In genomic region chr11:36289226-36289852, GRCh38 we compare ENCODE assay signal across 8 cellular contexts. TPM values are rescaled to one million over a fixed set of nuclear protein-coding genes. Genes with fewer than 3 reads are reported as not detected.
DNase-seq lines count a peak whose midpoint lies in the region; ATAC-seq, FAIRE-seq and TF ChIP-seq lines count a peak whose summit lies in the region.

Gene COMMD9 (minus strand): TSS chr11:36289424. CDS start chr11:36289412, 12 bp downstream.

- H3K36me3 ChIP-seq in HepG2 (replicated peaks in 1 of 2; ENCODE audit: control insufficient read depth in 1 of 2, insufficient read depth in 2 of 2, low read length in 2 of 2), result no peaks in the 10 kb centered on the region

- H3K9me3 ChIP-seq in HepG2 (ENCODE audit: low read length), result no peaks in the 10 kb centered on the region

- TF ChIP-seq EP300 in HepG2 (IDR thresholded peaks at IDR 0.05; ENCODE audit: low read depth in 2 of 2, low read length in 2 of 2) (no peak; a peak in 1 of 4 replicates), HepG2 (CRISPR knock-in tag; IDR thresholded peaks at IDR 0.05; ENCODE audit: borderline replicate concordance) (no peak)

- ATAC-seq in GM19395 (IDR thresholded peaks at IDR 0.05; ENCODE audit: unreplicated experiment) (peak; percentile 97), HG03565 (IDR thresholded peaks at IDR 0.05; ENCODE audit: unreplicated experiment) (peak; percentile 98), HepG2 (peak; percentile 99)

- peak within 1 kb of the TSS; percentile 67 to 90 (median 90) for H3K4me3 ChIP-seq in HepG2 (replicated peaks in 1 of 3; ENCODE audit: insufficient read depth in 1 of 3, low read depth in 2 of 3, low read length in 3 of 3)

- peaks cover 11% of the 10 kb centered on the region; the same call in 1 of the 2 replicates for H3K4me1 ChIP-seq in HepG2 (ENCODE audit: insufficient read depth, low read length)

- WGBS in HepG2 (ENCODE audit: low lambda C conversion rate), result under 1% methylated on average over 17 of the region's 31 CpGs

- TF ChIP-seq POLR2A in HepG2 (IDR thresholded peaks at IDR 0.05; ENCODE audit: insufficient read depth in 1 of 2, low read depth in 2 of 2, low read length in 2 of 2), result peak; percentile 73 to 88

- peaks cover 9% of the 10 kb centered on the region for H3K79me2 ChIP-seq in HepG2 (ENCODE audit: insufficient read depth, low read length)

- DNase-seq in NCI-H774 (lab: John Stamatoyannopoulos, UW) (peak; percentile 92), dermis microvascular lymphatic vessel endothelial cell (ENCODE audit: low read depth in 2 of 2) (peak; percentile 79 to 91), HepG2 (ENCODE audit: low spot score) (peak; percentile 88)
- peak; percentile 94 to 96 for DNase-seq in activated CD4-positive, alpha-beta T cell treated with anti-CD3 and anti-CD28 coated beads, Interleukin-2, amount 50 U/mL, for 48 hours
- peak; percentile 93 for DNase-seq in stimulated activated CD4-positive, alpha-beta T cell treated with anti-CD3 and anti-CD28 coated beads, Interleukin-4, amount 100 ng/mL, for 1 hour

- H3K27me3 ChIP-seq in HepG2 (ENCODE audit: control insufficient read depth in 1 of 2, insufficient read depth in 2 of 2, low read length in 2 of 2), result peaks cover 0 to 15% of the 10 kb centered on the region in 2 experiments; a peak in 4 of 5 replicates

- intact Hi-C loops in HepG2 (cut with micrococcal nuclease; ENCODE audit: unreplicated experiment), result no loop called here

- POLR2A ChIA-PET in HepG2 (lab: Yijun Ruan, JAX), result no interaction called here

- peak; percentile 88 for FAIRE-seq in HepG2 (lab: Jason Lieb, UNC)

- no peak for TF ChIP-seq RAD21 in HepG2 (CRISPR knock-in tag; IDR thresholded peaks at IDR 0.05)

- BruUV-seq in HepG2 (replicated peaks; lab: Mats Ljungman, UMichigan), result no TSS peak

- peak within 1 kb of the TSS; percentile 93 for H3K4me2 ChIP-seq in HepG2 (ENCODE audit: low read depth, low read length)

- TF ChIP-seq CTCF in C4-2B (conservative IDR thresholded peaks at IDR 0.05) (no peak), HepG2 (CRISPR knock-in tag; IDR thresholded peaks at IDR 0.05) (no peak)

- no peaks in the 10 kb centered on the region; the same call in 1 of the 2 replicates for H4K20me1 ChIP-seq in HepG2 (ENCODE audit: insufficient read depth, low read length)

- peak within 1 kb of the TSS; percentile 79 for H3K9ac ChIP-seq in HepG2 (ENCODE audit: insufficient read depth, low read depth, low read length)

- in situ Hi-C loops in HepG2 (cut with HindIII; ENCODE audit: extremely low pct_ligation_motif_present, low pct_unique_long_range_greater_than_20kb), result no loop called here

- CTCF ChIA-PET in HepG2 (lab: Yijun Ruan, JAX; ENCODE audit: low intra/inter-chr PET ratio, low total read pairs), result no interaction called here

- H2AFZ ChIP-seq in HepG2 (ENCODE audit: low read length), result peak within 1 kb of the TSS; percentile 94

- H3K27ac ChIP-seq in C4-2B, result peak within 1 kb of the TSS; percentile 32
- peak within 1 kb of the TSS; percentile 55 for H3K27ac ChIP-seq in HepG2 (ENCODE audit: extremely low read length, insufficient read depth, low read length)

TF ChIP-seq in HepG2, 621 proteins besides CTCF, POLR2A, EP300 and RAD21 (continues in another document):
- TF ChIP-seq ZBTB37 (CRISPR knock-in tag; IDR thresholded peaks at IDR 0.05), result no peak
- peak; percentile 94 for TF ChIP-seq YEATS2 (CRISPR knock-in tag; IDR thresholded peaks at IDR 0.05; ENCODE audit: borderline replicate concordance)
- TF ChIP-seq ZKSCAN1 (IDR thresholded peaks at IDR 0.05; ENCODE audit: low read length), result 0 out of 2 replicates have a peak, but pooled peaks have one; percentile 26
- TF ChIP-seq PCBP1 (IDR thresholded peaks at IDR 0.05; ENCODE audit: borderline replicate concordance, low read depth, low read length), result 0 out of 2 replicates have a peak, but pooled peaks have one; percentile 57
- no peak for TF ChIP-seq SP1 (IDR thresholded peaks at IDR 0.05)
- TF ChIP-seq SP1 (CRISPR knock-in tag; IDR thresholded peaks at IDR 0.05), result peak; percentile 62; the same call in 1 of the 2 replicates
- peak; percentile 94 for TF ChIP-seq HDAC2 (CRISPR knock-in tag; IDR thresholded peaks at IDR 0.05)
- no peak for TF ChIP-seq NFE2 (CRISPR knock-in tag; IDR thresholded peaks at IDR 0.05)
- TF ChIP-seq MED13 (CRISPR knock-in tag; IDR thresholded peaks at IDR 0.05), result no peak
- TF ChIP-seq ZBTB4 (CRISPR knock-in tag; IDR thresholded peaks at IDR 0.05; ENCODE audit: borderline replicate concordance), result 0 out of 2 replicates have a peak, but pooled peaks have one; percentile 28
- TF ChIP-seq RXRB (CRISPR knock-in tag; IDR thresholded peaks at IDR 0.05; ENCODE audit: borderline replicate concordance), result peak; percentile 61
- TF ChIP-seq PHF20 (CRISPR knock-in tag; IDR thresholded peaks at IDR 0.05), result peak; percentile 100
- TF ChIP-seq ZNF567 (CRISPR knock-in tag; IDR thresholded peaks at IDR 0.05; ENCODE audit: borderline replicate concordance), result no peak
- no peak for TF ChIP-seq MLLT10 (CRISPR knock-in tag; IDR thresholded peaks at IDR 0.05)
- TF ChIP-seq ZNF383 (CRISPR knock-in tag; IDR thresholded peaks at IDR 0.05; ENCODE audit: borderline replicate concordance), result no peak

RNA-seq across cellular contexts. Expression of gene COMMD9, which starts in this region (rescaled TPM):
- total RNA-seq in dermis microvascular lymphatic vessel endothelial cell (12.8 and 34.6 TPM in 2 replicates), HepG2 (2016; rRNA removed; fragmentation: Illumina TruSeq; extraction: Trizol) (76.7 and 103 TPM in 2 replicates)
- 20.2 and 31.5 TPM in 2 replicates for total RNA-seq in HepG2 (2016; cell fraction: cytosol; rRNA removed; fragmentation: Illumina TruSeq; extraction: Trizol; ENCODE audit: low read depth)
- 74.2 and 108 TPM in 2 replicates for total RNA-seq in HepG2 (2016; cell fraction: insoluble cytoplasmic fraction; rRNA removed; fragmentation: Illumina TruSeq; extraction: Trizol)
- 50.6 and 58.1 TPM in 2 replicates for total RNA-seq in HepG2 (2016; cell fraction: membrane; rRNA removed; fragmentation: Illumina TruSeq; extraction: Trizol)
- total RNA-seq in HepG2 (2016; cell fraction: nucleus; rRNA removed; fragmentation: Illumina TruSeq; extraction: Trizol), result 31.5 and 37.0 TPM in 2 replicates
- 43.6 and 47.3 TPM in 2 replicates for polyA plus RNA-seq in HepG2 (2011; rRNA removed)
- polyA plus RNA-seq in HepG2 (2011; cell fraction: cytosol; rRNA removed), result 31.6 and 41.1 TPM in 2 replicates
- 34.3 and 38.0 TPM in 2 replicates for polyA plus RNA-seq in HepG2 (2011; cell fraction: nucleus; rRNA removed)
- polyA plus RNA-seq in HepG2 (2012), result 21.2 and 32.0 TPM in 2 replicates
- polyA plus RNA-seq in HepG2 (2016; cell fraction: cytosol; fragmentation: Illumina TruSeq; extraction: Trizol; ENCODE audit: low read depth), result 37.1 and 37.2 TPM in 2 replicates
- polyA plus RNA-seq in HepG2 (2016; cell fraction: insoluble cytoplasmic fraction; fragmentation: Illumina TruSeq; extraction: Trizol; ENCODE audit: low read depth), result 119 and 125 TPM in 2 replicates
- 40.9 and 54.7 TPM in 2 replicates for polyA plus RNA-seq in HepG2 (2016; cell fraction: membrane; fragmentation: Illumina TruSeq; extraction: Trizol; ENCODE audit: low read depth)
- 51.5 and 57.1 TPM in 2 replicates for polyA plus RNA-seq in HepG2 (2016; cell fraction: nucleus; fragmentation: Illumina TruSeq; extraction: Trizol; ENCODE audit: insufficient read depth, low read depth)
- polyA minus RNA-seq in HepG2 (2011; rRNA and poly(A)+ RNA removed; ENCODE audit: low replicate concordance), result 48.6 and 163 TPM in 2 replicates
- 10.0 and 12.1 TPM in 2 replicates for polyA minus RNA-seq in HepG2 (2011; cell fraction: cytosol; rRNA and poly(A)+ RNA removed)
- polyA minus RNA-seq in HepG2 (2011; cell fraction: nucleus; rRNA and poly(A)+ RNA removed), result 26.5 and 29.2 TPM in 2 replicates

Comparison
In these comparisons a context has a peak if more than half of its experiments do, and no peak if none do; other contexts are left out.
1. Peak in every context shown above with its lines: DNase-seq, ATAC-seq, H3K4me3 ChIP-seq and H3K27ac ChIP-seq.